ENCODE assay signal across 1 cellular context in genomic region chr19:2237051-2237868, GRCh38.
TF ChIP-seq lines count a peak whose summit lies in the region.

No MANE protein-coding gene starts in this region.

TF ChIP-seq in IMR-90, 13 proteins besides CTCF, POLR2A, EP300 and RAD21 (continued from another document):
- TF ChIP-seq CEBPB (IDR thresholded peaks at IDR 0.05; ENCODE audit: low read depth, low read length) (no peak), CHD1 (IDR thresholded peaks at IDR 0.05; ENCODE audit: low read depth, low read length) (no peak), USF2 (IDR thresholded peaks at IDR 0.05; ENCODE audit: low read depth, low read length) (no peak), RCOR1 (IDR thresholded peaks at IDR 0.05; ENCODE audit: insufficient replicate concordance, low read length) (no peak), BHLHE40 (IDR thresholded peaks at IDR 0.05; ENCODE audit: low read depth, low read length) (no peak), MAZ (IDR thresholded peaks at IDR 0.05; ENCODE audit: borderline replicate concordance, low read depth, low read length) (no peak)
- TF ChIP-seq, protein P1, sequence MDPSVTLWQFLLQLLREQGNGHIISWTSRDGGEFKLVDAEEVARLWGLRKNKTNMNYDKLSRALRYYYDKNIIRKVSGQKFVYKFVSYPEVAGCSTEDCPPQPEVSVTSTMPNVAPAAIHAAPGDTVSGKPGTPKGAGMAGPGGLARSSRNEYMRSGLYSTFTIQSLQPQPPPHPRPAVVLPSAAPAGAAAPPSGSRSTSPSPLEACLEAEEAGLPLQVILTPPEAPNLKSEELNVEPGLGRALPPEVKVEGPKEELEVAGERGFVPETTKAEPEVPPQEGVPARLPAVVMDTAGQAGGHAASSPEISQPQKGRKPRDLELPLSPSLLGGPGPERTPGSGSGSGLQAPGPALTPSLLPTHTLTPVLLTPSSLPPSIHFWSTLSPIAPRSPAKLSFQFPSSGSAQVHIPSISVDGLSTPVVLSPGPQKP (IDR thresholded peaks at IDR 0.05; ENCODE audit: borderline replicate concordance, low read depth, low read length), result no peak
